In genomic region chr10:122374859-122375721, GRCh38 we compare ENCODE assay signal across 8 cellular contexts. TPM values are rescaled to one million over a fixed set of nuclear protein-coding genes. Genes with fewer than 3 reads are reported as not detected.
A peak's percentile ranks its signal among the peaks of the same experiment; 100 is the strongest.
DNase-seq lines count a peak whose midpoint lies in the region; ATAC-seq and TF ChIP-seq lines count a peak whose summit lies in the region.

No MANE protein-coding gene starts in this region.

- TF ChIP-seq POLR2A in Peyer's patch (IDR thresholded peaks at IDR 0.05), result no peak
- TF ChIP-seq POLR2A in stomach (IDR thresholded peaks at IDR 0.05), result no peak

- H3K4me1 ChIP-seq in BE2C, result no peaks in the 10 kb centered on the region; the same call in 1 of the 2 replicates
- peaks cover 0 to 18% (median 1%) of the 10 kb centered on the region in 4 donors for H3K4me1 ChIP-seq in Peyer's patch
- H3K4me1 ChIP-seq in neuron (ENCODE audit: insufficient read depth, low read length), result peaks cover 16% of the 10 kb centered on the region
- H3K4me1 ChIP-seq in stomach, result peaks cover 0 to 57% (median 24%) of the 10 kb centered on the region in 4 donors

- ATAC-seq in GM19025 (IDR thresholded peaks at IDR 0.05; ENCODE audit: low read depth, unreplicated experiment), result peak; percentile 39
- ATAC-seq in HG03175 (IDR thresholded peaks at IDR 0.05; ENCODE audit: unreplicated experiment), result peak; percentile 50

- H3K27me3 ChIP-seq in BE2C (no peaks in the 10 kb centered on the region), Peyer's patch (no peaks in the 10 kb centered on the region), neuron (ENCODE audit: insufficient read depth, low read length) (no peaks in the 10 kb centered on the region), stomach (peaks cover 0 to 3% (median 0%) of the 10 kb centered on the region in 3 donors)

- intact Hi-C loops in stomach (cut with DNase I; ENCODE audit: low total_unique reads), result no loop called here

- no peak for TF ChIP-seq EP300 in stomach (IDR thresholded peaks at IDR 0.05)

- H3K27ac ChIP-seq in Peyer's patch, result peak overlapping the region; percentile 93 to 100 (median 96)
- peak overlapping the region; percentile 96 to 100 (median 98) for H3K27ac ChIP-seq in stomach

- TF ChIP-seq CTCF in BE2C (IDR thresholded peaks at IDR 0.05; ENCODE audit: low read depth, low read length) (no peak), Peyer's patch (IDR thresholded peaks at IDR 0.05) (no peak), foreskin fibroblast (IDR thresholded peaks at IDR 0.05; ENCODE audit: low read depth, low read length) (no peak), stomach (IDR thresholded peaks at IDR 0.05) (no peak)

- peak overlapping the region; percentile 96 for H2AFZ ChIP-seq in neuron (ENCODE audit: low read depth, low read length)

- WGBS in stomach, 5 donors, result 0 to 1% (median 1%) methylated on average over 8 to 93 of the region's 93 CpGs

- H3K9me3 ChIP-seq in BE2C (no peaks in the 10 kb centered on the region), Peyer's patch (no peaks in the 10 kb centered on the region), neuron (ENCODE audit: low read length) (peaks cover 3% of the 10 kb centered on the region), stomach (no peaks in the 10 kb centered on the region)

- H3K36me3 ChIP-seq in BE2C (no peaks in the 10 kb centered on the region; the same call in 1 of the 2 replicates), Peyer's patch (no peaks in the 10 kb centered on the region), neuron (ENCODE audit: insufficient read depth, low read length) (no peaks in the 10 kb centered on the region), stomach (no peaks in the 10 kb centered on the region)

- H3K4me3 ChIP-seq in BE2C (ENCODE audit: low read depth, low read length) (peak overlapping the region; percentile 81), Peyer's patch (peak overlapping the region; percentile 81 to 99 (median 88)), foreskin fibroblast (ENCODE audit: low read depth in 1 of 2, low read length in 2 of 2) (peak overlapping the region; percentile 81 to 90), neuron (ENCODE audit: low read length) (peak overlapping the region; percentile 64), stomach (peak overlapping the region; percentile 74 to 95 (median 87))

- DNase-seq in BE2C, result peak; percentile 48
- DNase-seq in Peyer's patch, result peak; percentile 43 to 83 (median 80)
- DNase-seq in activated gamma-delta T cell treated with Interleukin-2 at 50 U/mL for 16 hours, result peak; percentile 62
- DNase-seq in foreskin fibroblast, result peak; percentile 52 to 81
- peak; percentile 67 for DNase-seq in stomach

RNA-seq across cellular contexts. Expression of gene PLEKHA1, which starts 0.6 kb away (rescaled TPM):
- polyA plus RNA-seq in BE2C (2012; ENCODE audit: insufficient read depth, insufficient read length, low read depth), result 10.2 TPM
- total RNA-seq in Peyer's patch (10 to 100 TPM; 15.7 to 62.0 (median 43.9) TPM), stomach (10 to 100 TPM in 4 of 5 donors, 1 to 10 TPM in 1; 9.0 to 61.8 (median 22.3) TPM)
- polyA plus RNA-seq in stomach, result 10 to 100 TPM; 15.0 to 24.3 (median 15.6) TPM

Comparison
In these comparisons a context has a peak if more than half of its experiments do, and no peak if none do; other contexts are left out.
1. Peak in every context shown above with its lines: DNase-seq, ATAC-seq, H3K4me3 ChIP-seq and H3K27ac ChIP-seq.